In genomic region chr2:98445167-98445522, GRCh38 we compare ENCODE assay signal across 8 cellular contexts. TPM values are rescaled to one million over a fixed set of nuclear protein-coding genes. Genes with fewer than 3 reads are reported as not detected.
DNase-seq lines count a peak whose midpoint lies in the region; ATAC-seq and TF ChIP-seq lines count a peak whose summit lies in the region.

No MANE protein-coding gene starts in this region.

- H3K36me3 ChIP-seq in endocrine pancreas (ENCODE audit: control insufficient read depth, insufficient read depth, low read length): no peaks in the 10 kb centered on the region

- peak overlapping the region; percentile 92 for H3K9ac ChIP-seq in endocrine pancreas (ENCODE audit: control insufficient read depth, insufficient read depth, low read length)

- no peak for DNase-seq in activated CD4-positive, alpha-beta T cell treated with anti-CD3 and anti-CD28 coated beads, Interleukin-2, amount 10 ng/mL, durations not matched to agents 24 days and 14 days
- no peak for DNase-seq in activated CD4-positive, alpha-beta T cell treated with anti-CD3 and anti-CD28 coated beads for 1 hour
- peak; percentile 24 for DNase-seq in RWPE1 (ENCODE audit: low spot score)
- DNase-seq in naive thymus-derived CD8-positive, alpha-beta T cell: peak in 2 of 10 donors; percentile 15 to 32
- DNase-seq in NCI-H1436 treated with DMSO at 0.1 percent for 48 hours (lab: John Stamatoyannopoulos, UW): no peak
- DNase-seq in MV-4-11 (lab: John Stamatoyannopoulos, UW): no peak

- H3K27me3 ChIP-seq in endocrine pancreas (ENCODE audit: control insufficient read depth, insufficient read depth, low read length): no peaks in the 10 kb centered on the region

- peaks cover 10% of the 10 kb centered on the region for H3K36me3 Mint-ChIP-seq in activated CD4-positive, alpha-beta T cell treated with anti-CD3 and anti-CD28 coated beads, Interleukin-2, amount 10 ng/mL, durations not matched to agents 24 days and 14 days (ENCODE audit: low read depth)
- peaks cover 0 to 5% (median 0%) of the 10 kb centered on the region in 3 donors for H3K36me3 Mint-ChIP-seq in naive thymus-derived CD8-positive, alpha-beta T cell

- peaks cover 4% of the 10 kb centered on the region for H3K9me3 Mint-ChIP-seq in activated CD4-positive, alpha-beta T cell treated with anti-CD3 and anti-CD28 coated beads, Interleukin-2, amount 10 ng/mL, durations not matched to agents 24 days and 14 days
- peaks cover 0 to 5% (median 0%) of the 10 kb centered on the region in 9 donors for H3K9me3 Mint-ChIP-seq in naive thymus-derived CD8-positive, alpha-beta T cell

- H3K9me3 ChIP-seq in endocrine pancreas (ENCODE audit: control insufficient read depth, low read length): no peaks in the 10 kb centered on the region

- intact Hi-C loops in activated CD4-positive, alpha-beta T cell treated with anti-CD3 and anti-CD28 coated beads, Interleukin-2, amount 10 ng/mL, durations not matched to agents 24 days and 14 days (cut with micrococcal nuclease): loop anchor here (1.0 to 10.0 kb wide), 4 partner anchors 20 to 780 kb away; partner anchors contain the start of genes ACTR1B, C2orf92, LIPT1 and TSGA10

- peaks cover 40% of the 10 kb centered on the region for H3K4me1 Mint-ChIP-seq in activated CD4-positive, alpha-beta T cell treated with anti-CD3 and anti-CD28 coated beads, Interleukin-2, amount 10 ng/mL, durations not matched to agents 24 days and 14 days
- peaks cover 26 to 52% (median 39%) of the 10 kb centered on the region in 4 donors for H3K4me1 Mint-ChIP-seq in naive thymus-derived CD8-positive, alpha-beta T cell

- peak overlapping the region; percentile 89 for H3K4me3 Mint-ChIP-seq in activated CD4-positive, alpha-beta T cell treated with anti-CD3 and anti-CD28 coated beads, Interleukin-2, amount 10 ng/mL, durations not matched to agents 24 days and 14 days
- H3K4me3 Mint-ChIP-seq in naive thymus-derived CD8-positive, alpha-beta T cell: peak overlapping the region; percentile 94 to 99 (median 96)

- H3K27me3 Mint-ChIP-seq in activated CD4-positive, alpha-beta T cell treated with anti-CD3 and anti-CD28 coated beads, Interleukin-2, amount 10 ng/mL, durations not matched to agents 24 days and 14 days: no peaks in the 10 kb centered on the region
- no peaks in the 10 kb centered on the region for H3K27me3 Mint-ChIP-seq in naive thymus-derived CD8-positive, alpha-beta T cell

- peaks cover 6% of the 10 kb centered on the region for H3K4me1 ChIP-seq in endocrine pancreas (ENCODE audit: control insufficient read depth, insufficient read depth, low read length)

- TF ChIP-seq CTCF in RWPE1 (conservative IDR thresholded peaks at IDR 0.05; ENCODE audit: low read depth): 0 out of 2 replicates have a peak, but pooled peaks have one; percentile 11

- peak overlapping the region; percentile 91 for H3K27ac Mint-ChIP-seq in activated CD4-positive, alpha-beta T cell treated with anti-CD3 and anti-CD28 coated beads, Interleukin-2, amount 10 ng/mL, durations not matched to agents 24 days and 14 days
- peak overlapping the region; percentile 91 to 99 (median 97) for H3K27ac Mint-ChIP-seq in naive thymus-derived CD8-positive, alpha-beta T cell

- ATAC-seq in HG02642 (IDR thresholded peaks at IDR 0.05; ENCODE audit: poor library complexity, unreplicated experiment): peak; percentile 38
- peak; percentile 8 to 20 for ATAC-seq in naive thymus-derived CD8-positive, alpha-beta T cell

- H3K4me3 ChIP-seq in endocrine pancreas (ENCODE audit: control insufficient read depth, insufficient read depth, low read length): peak overlapping the region; percentile 82

- CTCF ChIA-PET in RWPE1 (lab: Yijun Ruan, JAX): interaction anchor here (0.5 kb wide), 1 partner anchor 96 kb away, joined by 3 read pairs; no protein-coding TSS in a partner anchor

- peak overlapping the region; percentile 69 for H3K27ac ChIP-seq in RWPE1

- POLR2A ChIA-PET in RWPE1 (lab: Yijun Ruan, JAX; ENCODE audit: low non-redundant PET): no interaction called here
- POLR2A ChIA-PET in naive thymus-derived CD8-positive, alpha-beta T cell (lab: Charles Lee): interaction anchor here (1.7 to 12.9 kb wide), 2 partner anchors 13 to 20 kb away, joined by 5 to 233 read pairs; no protein-coding TSS in a partner anchor

RNA-seq across cellular contexts. Expression of gene INPP4A, which starts 0.5 kb away (rescaled TPM):
- total RNA-seq in activated CD4-positive, alpha-beta T cell treated with anti-CD3 and anti-CD28 coated beads, Interleukin-2, amount 10 ng/mL, durations not matched to agents 24 days and 14 days: 40.2 and 45.0 TPM in 2 replicates
- total RNA-seq in naive thymus-derived CD8-positive, alpha-beta T cell: 100 to 1,000 TPM; 130 to 141 TPM
- polyA plus RNA-seq in naive thymus-derived CD8-positive, alpha-beta T cell: 10 to 100 TPM; 37.7 to 64.3 (median 46.3) TPM
